9 cellular contexts compared by ENCODE assay signal in the genomic region with DNA sequence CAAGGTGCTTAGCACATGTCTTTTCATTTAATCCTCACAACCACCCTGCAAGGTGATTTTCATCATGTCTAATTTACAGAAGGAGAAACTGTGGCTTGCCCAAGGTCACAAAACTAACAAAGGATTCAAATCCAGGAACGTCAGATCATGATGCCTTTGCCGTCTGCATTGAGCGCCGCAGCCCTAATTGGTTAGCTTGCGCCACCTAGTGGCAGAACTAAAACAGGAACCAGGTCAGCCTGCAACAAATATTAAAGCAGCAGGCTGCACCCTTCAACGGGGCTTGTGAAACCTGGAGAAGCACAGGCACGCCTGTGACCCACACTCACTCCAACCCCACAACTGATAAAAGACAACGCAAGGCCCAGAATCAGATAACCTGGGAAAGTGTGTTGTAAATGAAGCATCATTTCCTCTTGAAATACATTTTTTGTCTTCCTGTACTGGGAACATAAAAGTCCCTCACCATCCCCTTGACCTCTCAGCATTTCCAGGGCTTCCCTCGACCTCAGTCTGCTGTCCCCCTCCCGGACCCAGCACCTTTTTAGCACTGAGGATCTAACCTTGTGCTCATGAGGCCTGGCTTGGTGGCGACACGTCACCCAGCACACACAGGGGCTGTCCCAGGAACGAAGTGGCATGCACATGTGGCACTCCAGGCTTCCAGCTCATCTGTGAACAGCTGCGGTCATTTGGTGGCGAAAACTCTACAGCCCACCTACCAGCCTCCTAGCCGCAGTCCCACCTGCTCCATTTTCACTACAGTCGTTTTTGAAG. TPM values are rescaled to one million over a fixed set of nuclear protein-coding genes. Genes with fewer than 3 reads are reported as not detected.
DNase-seq lines count a peak whose midpoint lies in the region; ATAC-seq and TF ChIP-seq lines count a peak whose summit lies in the region.
"Had no signal": no experiment of that assay in that cellular context is flagged by ENCODE, and none has a peak within 500 bp of the region (broad histone marks: within the 10 kb centered on the region; RNA-seq: fewer than 3 reads in every experiment).

No MANE protein-coding gene starts in this region.

- DNase-seq in CD8-positive, alpha-beta T cell = peak; percentile 54 to 85 (median 72)
- peak; percentile 76 for DNase-seq in NCI-H69 (lab: John Stamatoyannopoulos, UW)
- peak; percentile 65 to 67 for DNase-seq in activated CD4-positive, alpha-beta T cell treated with anti-CD3 and anti-CD28 coated beads, Interleukin-2, amount 50 U/mL, for 4 hours
- DNase-seq in ecto neural progenitor cell (ENCODE audit: low spot score) = peak; percentile 82
- DNase-seq in memory B cell (ENCODE audit: low spot score in 2 of 2) = peak; percentile 78 to 82
- peak; percentile 52 for DNase-seq in stimulated activated CD8-positive, alpha-beta memory T cell treated with anti-CD3 and anti-CD28 coated beads, Interleukin-15, amount 100 ng/mL, for 1 hour (ENCODE audit: low read depth)

- H3K4me3 ChIP-seq in CD8-positive, alpha-beta T cell (ENCODE audit: low read depth, low read length) = no peak overlapping the region

- no peaks in the 10 kb centered on the region for H3K4me1 ChIP-seq in CD8-positive, alpha-beta T cell (ENCODE audit: insufficient read depth, low read length)

- intact Hi-C loops in CD8-positive, alpha-beta T cell (cut with DNase I, micrococcal nuclease) = loop anchor here (1.0 to 5.0 kb wide), 6 partner anchors 199 to 1140 kb away; no protein-coding TSS in a partner anchor

- peaks cover 4% of the 10 kb centered on the region for H3K27me3 Mint-ChIP-seq in CD8-positive, alpha-beta T cell (ENCODE audit: low read depth)
- peaks cover 9% of the 10 kb centered on the region for H3K27me3 Mint-ChIP-seq in memory B cell
- H3K27me3 Mint-ChIP-seq: activated naive CD4-positive, alpha-beta T cell treated with anti-CD3 and anti-CD28 coated beads, Interleukin-2, amount 50 U/mL, for 24 hours had no signal

- H3K4me3 Mint-ChIP-seq in CD8-positive, alpha-beta T cell = no peak overlapping the region
- peak overlapping the region; percentile 63 for H3K4me3 Mint-ChIP-seq in memory B cell
- H3K4me3 Mint-ChIP-seq: activated naive CD4-positive, alpha-beta T cell treated with anti-CD3 and anti-CD28 coated beads, Interleukin-2, amount 50 U/mL, for 24 hours had no signal

- H3K27me3 ChIP-seq in CD8-positive, alpha-beta T cell (ENCODE audit: insufficient read depth, low read length) = no peaks in the 10 kb centered on the region

- TF ChIP-seq CTCF in CD8-positive, alpha-beta T cell (IDR thresholded peaks at IDR 0.05) = peak; percentile 79

- POLR2A ChIA-PET in CD8-positive, alpha-beta T cell (lab: Charles Lee) = no interaction called here

- no peaks in the 10 kb centered on the region for H3K9me3 ChIP-seq in CD8-positive, alpha-beta T cell (ENCODE audit: low read length)

- H3K27ac Mint-ChIP-seq in CD8-positive, alpha-beta T cell = no peak overlapping the region
- H3K27ac Mint-ChIP-seq in memory B cell = no peak overlapping the region

- ATAC-seq in CD8-positive, alpha-beta T cell = peak; percentile 90
- peak; percentile 85 for ATAC-seq in GM19395 (IDR thresholded peaks at IDR 0.05; ENCODE audit: unreplicated experiment)
- peak; percentile 76 for ATAC-seq in HG03442 (IDR thresholded peaks at IDR 0.05; ENCODE audit: unreplicated experiment)
- ATAC-seq in memory B cell (ENCODE audit: low read depth) = peak; percentile 96

- CTCF ChIA-PET in CD8-positive, alpha-beta T cell (lab: Charles Lee) = interaction anchor here (0.7 to 2.5 kb wide), 15 partner anchors 11 to 1044 kb away, joined by 3 to 10 read pairs (median 3); no protein-coding TSS in a partner anchor

- no peaks in the 10 kb centered on the region for H3K36me3 Mint-ChIP-seq in CD8-positive, alpha-beta T cell
- no peaks in the 10 kb centered on the region for H3K36me3 Mint-ChIP-seq in memory B cell
- H3K36me3 Mint-ChIP-seq: activated naive CD4-positive, alpha-beta T cell treated with anti-CD3 and anti-CD28 coated beads, Interleukin-2, amount 50 U/mL, for 24 hours had no signal

- H3K27ac ChIP-seq in CD8-positive, alpha-beta T cell (ENCODE audit: low read depth, low read length) = no peak overlapping the region

- H3K9me3 Mint-ChIP-seq in CD8-positive, alpha-beta T cell = no peaks in the 10 kb centered on the region
- no peaks in the 10 kb centered on the region for H3K9me3 Mint-ChIP-seq in memory B cell
- H3K9me3 Mint-ChIP-seq: activated naive CD4-positive, alpha-beta T cell treated with anti-CD3 and anti-CD28 coated beads, Interleukin-2, amount 50 U/mL, for 24 hours had no signal

- peaks cover 7% of the 10 kb centered on the region for H3K4me1 Mint-ChIP-seq in CD8-positive, alpha-beta T cell (ENCODE audit: low read depth)
- peaks cover 17% of the 10 kb centered on the region for H3K4me1 Mint-ChIP-seq in memory B cell

- H3K36me3 ChIP-seq in CD8-positive, alpha-beta T cell (ENCODE audit: insufficient read depth, low read length) = no peaks in the 10 kb centered on the region

RNA-seq across cellular contexts. Expression of a gene that starts 17.3 kb away (rescaled TPM):
- total RNA-seq in CD8-positive, alpha-beta T cell = 10 to 100 TPM in 1 of 2 experiments, 1 to 10 TPM in 1; 9.7 to 13.9 TPM

RNA-seq across cellular contexts. Expression of a gene that starts 17.5 kb away (rescaled TPM):
- 100 to 1,000 TPM; 156 TPM for total RNA-seq in CD8-positive, alpha-beta T cell
